Comparison of ENCODE assay signal across 8 cellular contexts in genomic region chr17:57956311-57957119, GRCh38. TPM values are rescaled to one million over a fixed set of nuclear protein-coding genes. Genes with fewer than 3 reads are reported as not detected.
DNase-seq lines count a peak whose midpoint lies in the region; ATAC-seq, FAIRE-seq and TF ChIP-seq lines count a peak whose summit lies in the region.

No MANE protein-coding gene starts in this region.

- ATAC-seq in HG02642 (IDR thresholded peaks at IDR 0.05; ENCODE audit: poor library complexity, unreplicated experiment) = peak; percentile 71
- ATAC-seq in gastrocnemius medialis = no peak

- H3K27me3 ChIP-seq in astrocyte (ENCODE audit: insufficient read depth, low read length) = no peaks in the 10 kb centered on the region
- no peaks in the 10 kb centered on the region for H3K27me3 ChIP-seq in gastrocnemius medialis

- peak overlapping the region; percentile 84 for H3K4me3 Mint-ChIP-seq in astrocyte (ENCODE audit: unreplicated experiment)

- H2AFZ ChIP-seq in astrocyte (ENCODE audit: low read depth, low read length) = no peak overlapping the region

- H3K4me1 ChIP-seq in astrocyte (ENCODE audit: insufficient read depth, low read length) (peaks cover 24% of the 10 kb centered on the region), gastrocnemius medialis (peaks cover 42 to 48% of the 10 kb centered on the region in 2 donors)

- FAIRE-seq in astrocyte (lab: Jason Lieb, UNC) = no peak

- no peaks in the 10 kb centered on the region for H4K20me1 ChIP-seq in astrocyte (ENCODE audit: insufficient read depth, low read length)

- intact Hi-C loops in gastrocnemius medialis (cut with DNase I; ENCODE audit: low total_unique reads) = no loop called here

- peaks cover 36% of the 10 kb centered on the region for H3K4me1 Mint-ChIP-seq in astrocyte (ENCODE audit: low read depth, unreplicated experiment)

- peaks cover 29% of the 10 kb centered on the region for H3K79me2 ChIP-seq in astrocyte (ENCODE audit: insufficient read depth, low read length)

- H3K36me3 Mint-ChIP-seq in astrocyte (ENCODE audit: low read depth, unreplicated experiment) = no peaks in the 10 kb centered on the region

- no peaks in the 10 kb centered on the region for H3K9me3 ChIP-seq in astrocyte (ENCODE audit: insufficient read depth, low read depth, low read length)
- no peaks in the 10 kb centered on the region for H3K9me3 ChIP-seq in gastrocnemius medialis

- TF ChIP-seq CTCF in astrocyte (IDR thresholded peaks at IDR 0.05; ENCODE audit: insufficient read depth, low read depth, low read length) (no peak), gastrocnemius medialis (IDR thresholded peaks at IDR 0.05 in 4 of 5, conservative IDR thresholded peaks at IDR 0.05 in 1 of 5) (no peak)

- peaks cover 2% of the 10 kb centered on the region for H3K9me3 Mint-ChIP-seq in astrocyte (ENCODE audit: unreplicated experiment)

- H3K27ac ChIP-seq in astrocyte (ENCODE audit: low read depth, low read length) (no peak overlapping the region), gastrocnemius medialis (peak overlapping the region; percentile 82 to 90 (median 86))

- DNase-seq in DMS153 treated with DMSO at 0.1 percent for 48 hours (lab: John Stamatoyannopoulos, UW; ENCODE audit: unreplicated experiment) = peak; percentile 14
- no peak for DNase-seq in DMS153 (lab: John Stamatoyannopoulos, UW)
- peak; percentile 42 for DNase-seq in OCI-M1 (lab: John Stamatoyannopoulos, UW)
- DNase-seq in astrocyte (ENCODE audit: low read depth) = no peak
- no peak for DNase-seq in gastrocnemius medialis
- no peak for DNase-seq in HuH-7 (ENCODE audit: low spot score)
- no peak for DNase-seq in activated CD4-positive, CD25-positive, alpha-beta regulatory T cell treated with anti-CD3 and anti-CD28 coated beads, Interleukin-2, amount 50 U/mL, for 72 hours

- H3K9ac ChIP-seq in astrocyte (ENCODE audit: low read length) = no peak overlapping the region

- H3K4me3 ChIP-seq in astrocyte (ENCODE audit: insufficient read depth, low read depth, low read length) (no peak overlapping the region), gastrocnemius medialis (no peak overlapping the region)

- in situ Hi-C loops in gastrocnemius medialis (cut with MboI; ENCODE audit: low sequenced_read_pairs in 4 of 4) = no loop called here

- no peak for TF ChIP-seq POLR2A in gastrocnemius medialis (IDR thresholded peaks at IDR 0.05)

- H3K27me3 Mint-ChIP-seq in astrocyte (ENCODE audit: low read depth, unreplicated experiment) = no peaks in the 10 kb centered on the region

- no peaks in the 10 kb centered on the region for H3K36me3 ChIP-seq in astrocyte (ENCODE audit: insufficient read depth, low read length)
- H3K36me3 ChIP-seq in gastrocnemius medialis = no peaks in the 10 kb centered on the region

- H3K27ac Mint-ChIP-seq in astrocyte (ENCODE audit: unreplicated experiment) = peak overlapping the region; percentile 87

- peak overlapping the region; percentile 96 for H3K4me2 ChIP-seq in astrocyte (ENCODE audit: low read length)

RNA-seq across cellular contexts. Expression of gene CUEDC1, which starts 1.3 kb away (rescaled TPM):
- total RNA-seq in astrocyte (37.4 and 43.7 TPM in 2 replicates), gastrocnemius medialis (10 to 100 TPM; 31.2 to 43.9 (median 34.3) TPM)

RNA-seq across cellular contexts. Expression of gene VEZF1, which starts 31.5 kb away (rescaled TPM):
- 42.0 and 50.9 TPM in 2 replicates for total RNA-seq in astrocyte
- 100 to 1,000 TPM in 3 of 4 donors, 10 to 100 TPM in 1; 99.9 to 137 (median 106) TPM for total RNA-seq in gastrocnemius medialis

RNA-seq across cellular contexts. Expression of gene SRSF1, which starts 50.5 kb away (rescaled TPM):
- total RNA-seq in astrocyte (170 and 196 TPM in 2 replicates), gastrocnemius medialis (10 to 100 TPM; 69.4 to 85.4 (median 82.2) TPM)

Comparison
In these comparisons a context has a peak if more than half of its experiments do, and no peak if none do; other contexts are left out.
1. DNase-seq: peak in DMS153 treated with DMSO at 0.1 percent for 48 hours (single experiment) and OCI-M1 (single experiment); none in DMS153 (single experiment), astrocyte (single experiment), gastrocnemius medialis (0 of 2), HuH-7 (single experiment) and activated CD4-positive, CD25-positive, alpha-beta regulatory T cell treated with anti-CD3 and anti-CD28 coated beads, Interleukin-2, amount 50 U/mL, for 72 hours (single experiment).